8 cellular contexts compared by ENCODE assay signal in genomic region chr15:84980196-84981053, GRCh38. TPM values are rescaled to one million over a fixed set of nuclear protein-coding genes. Genes with fewer than 3 reads are reported as not detected.
DNase-seq lines count a peak whose midpoint lies in the region; ATAC-seq and TF ChIP-seq lines count a peak whose summit lies in the region.

No MANE protein-coding gene starts in this region.

- H3K4me3 Mint-ChIP-seq in activated CD4-positive, alpha-beta T cell treated with anti-CD3 and anti-CD28 coated beads, Interleukin-2, amount 10 ng/mL, durations not matched to agents 24 days and 14 days = peak overlapping the region; percentile 88

- TF ChIP-seq CTCF in BE2C (IDR thresholded peaks at IDR 0.05; ENCODE audit: low read depth, low read length) (no peak), left lung (IDR thresholded peaks at IDR 0.05) (no peak)

- peak; percentile 68 for ATAC-seq in HG03378 (IDR thresholded peaks at IDR 0.05; ENCODE audit: unreplicated experiment)
- ATAC-seq in left lung = peak; percentile 78

- H3K4me3 ChIP-seq in BE2C (ENCODE audit: low read depth, low read length) (peak overlapping the region; percentile 84), left lung (peak overlapping the region; percentile 83 to 92)

- H3K27me3 ChIP-seq in BE2C (no peaks in the 10 kb centered on the region), left lung (peaks cover 0 to 10% of the 10 kb centered on the region in 2 donors)

- H3K4me1 Mint-ChIP-seq in activated CD4-positive, alpha-beta T cell treated with anti-CD3 and anti-CD28 coated beads, Interleukin-2, amount 10 ng/mL, durations not matched to agents 24 days and 14 days = peaks cover 35% of the 10 kb centered on the region

- H3K4me1 ChIP-seq in BE2C = no peaks in the 10 kb centered on the region
- peaks cover 4 to 42% of the 10 kb centered on the region in 2 donors for H3K4me1 ChIP-seq in left lung

- H3K27ac Mint-ChIP-seq in activated CD4-positive, alpha-beta T cell treated with anti-CD3 and anti-CD28 coated beads, Interleukin-2, amount 10 ng/mL, durations not matched to agents 24 days and 14 days = peak overlapping the region; percentile 96

- intact Hi-C loops in activated CD4-positive, alpha-beta T cell treated with anti-CD3 and anti-CD28 coated beads, Interleukin-2, amount 10 ng/mL, durations not matched to agents 24 days and 14 days (cut with micrococcal nuclease) = loop anchor here (1.0 to 10.0 kb wide), 7 partner anchors 52 to 812 kb away; partner anchors contain the start of genes KLHL25, SEC11A and ZNF592
- intact Hi-C loops in left lung (cut with DNase I) = no loop called here

- H3K36me3 ChIP-seq in BE2C = no peaks in the 10 kb centered on the region
- no peaks in the 10 kb centered on the region for H3K36me3 ChIP-seq in left lung

- TF ChIP-seq POLR2A in GM19193 (IDR thresholded peaks at IDR 0.05; ENCODE audit: extremely low read depth, insufficient read depth, insufficient read length) = peak; percentile 61

- no peaks in the 10 kb centered on the region for H3K9me3 ChIP-seq in BE2C
- no peaks in the 10 kb centered on the region for H3K9me3 ChIP-seq in left lung

- peak; percentile 90 for DNase-seq in BE2C
- peak; percentile 78 for DNase-seq in NCI-H460 (ENCODE audit: extremely low read depth, low read depth)
- peak; percentile 95 for DNase-seq in activated CD4-positive, alpha-beta T cell treated with anti-CD3 and anti-CD28 coated beads, Interleukin-2, amount 10 ng/mL, durations not matched to agents 24 days and 14 days
- peak; percentile 52 for DNase-seq in cortex of kidney (lab: John Stamatoyannopoulos, UW)
- DNase-seq in left lung = peak; percentile 85 to 94
- peak; percentile 77 for DNase-seq in stimulated activated CD4-positive, alpha-beta T cell treated with anti-CD3 and anti-CD28 coated beads, Interleukin-2, amount 100 ng/mL, for 4 hours (ENCODE audit: low read depth)

- peaks cover 7% of the 10 kb centered on the region for H3K36me3 Mint-ChIP-seq in activated CD4-positive, alpha-beta T cell treated with anti-CD3 and anti-CD28 coated beads, Interleukin-2, amount 10 ng/mL, durations not matched to agents 24 days and 14 days (ENCODE audit: low read depth)

- no peaks in the 10 kb centered on the region for H3K9me3 Mint-ChIP-seq in activated CD4-positive, alpha-beta T cell treated with anti-CD3 and anti-CD28 coated beads, Interleukin-2, amount 10 ng/mL, durations not matched to agents 24 days and 14 days

- H3K27me3 Mint-ChIP-seq in activated CD4-positive, alpha-beta T cell treated with anti-CD3 and anti-CD28 coated beads, Interleukin-2, amount 10 ng/mL, durations not matched to agents 24 days and 14 days = peaks cover 12% of the 10 kb centered on the region

- peak overlapping the region; percentile 92 to 95 for H3K27ac ChIP-seq in left lung

RNA-seq across cellular contexts. Expression of gene PDE8A, which starts 1.2 kb away (rescaled TPM):
- polyA plus RNA-seq in BE2C (2012; ENCODE audit: insufficient read depth, insufficient read length, low read depth) = 4.1 TPM
- total RNA-seq in NCI-H460 (2014; rRNA removed; shearing (Covaris generic)) = 39.7 and 44.6 TPM in 2 replicates
- 55.3 and 74.6 TPM in 2 replicates for polyA plus RNA-seq in NCI-H460 (2014; cell fraction: nucleus; rRNA removed)
- total RNA-seq in activated CD4-positive, alpha-beta T cell treated with anti-CD3 and anti-CD28 coated beads, Interleukin-2, amount 10 ng/mL, durations not matched to agents 24 days and 14 days = 18.5 and 21.1 TPM in 2 replicates
- 10 to 100 TPM; 30.4 to 31.3 TPM for total RNA-seq in left lung

Comparison
In these comparisons a context has a peak if more than half of its experiments do, and no peak if none do; other contexts are left out.
1. Peak in every context shown above with its lines: DNase-seq, ATAC-seq, H3K4me3 ChIP-seq and H3K27ac ChIP-seq.